Comparison of ENCODE assay signal across 14 cellular contexts in the genomic region with DNA sequence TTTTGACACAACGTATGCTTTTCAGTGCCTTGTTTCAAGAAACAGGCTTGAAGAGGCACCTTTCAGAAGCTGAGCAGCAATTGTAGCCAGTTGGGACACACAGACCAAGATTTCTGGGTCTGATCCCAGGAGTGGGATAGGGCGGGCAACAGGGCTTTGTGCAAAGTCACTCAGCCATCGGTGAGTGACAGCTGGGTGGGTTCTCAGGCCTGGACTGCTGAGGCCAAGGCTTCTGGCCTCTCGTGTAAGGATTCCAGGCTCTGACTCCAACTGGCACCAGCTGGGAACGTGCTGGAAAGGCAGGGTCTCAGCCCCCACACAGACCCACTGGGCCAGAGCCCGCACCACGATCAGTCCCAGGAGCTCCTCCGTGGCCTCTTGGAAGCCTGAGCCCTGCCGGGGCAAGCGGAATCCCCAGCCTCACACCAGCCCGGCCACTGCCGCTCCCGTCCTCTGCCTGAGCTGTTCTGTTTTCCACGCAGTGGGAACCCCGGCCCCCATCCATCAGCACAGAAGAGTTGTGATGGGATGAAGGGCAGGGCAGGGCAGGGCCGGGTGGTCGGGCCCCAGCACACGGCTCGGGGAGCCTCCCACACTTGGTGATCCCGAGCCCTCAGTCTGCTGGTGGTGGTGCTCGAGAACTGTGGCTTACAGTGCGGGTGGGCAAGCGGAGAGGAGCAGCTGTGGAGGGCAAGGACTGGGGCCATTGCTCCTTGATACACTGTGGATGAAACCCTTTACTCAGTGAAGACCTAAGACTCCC. TPM values are rescaled to one million over a fixed set of nuclear protein-coding genes. Genes with fewer than 3 reads are reported as not detected.
DNase-seq lines count a peak whose midpoint lies in the region; ATAC-seq, FAIRE-seq and TF ChIP-seq lines count a peak whose summit lies in the region.
"Had no signal": no experiment of that assay in that cellular context is flagged by ENCODE, and none has a peak within 500 bp of the region (broad histone marks: within the 10 kb centered on the region; RNA-seq: fewer than 3 reads in every experiment).

No MANE protein-coding gene starts in this region.

- TF ChIP-seq CTCF in neural crest cell (conservative IDR thresholded peaks at IDR 0.05) (no peak), tibial artery (IDR thresholded peaks at IDR 0.05) (no peak)

- intact Hi-C loops in Right ventricle myocardium inferior (cut with DNase I), result loop anchor here (1.0 to 5.0 kb wide), 3 partner anchors 14 to 86 kb away; no protein-coding TSS in a partner anchor
- intact Hi-C loops in tibial artery (cut with DNase I; ENCODE audit: low total_unique reads), result loop anchor here (5.0 kb wide), 1 partner anchor 66 kb away; no protein-coding TSS in a partner anchor

- no peaks in the 10 kb centered on the region for H3K4me1 Mint-ChIP-seq in neural crest cell

- no peaks in the 10 kb centered on the region for H3K9me3 ChIP-seq in tibial artery

- peak overlapping the region; percentile 35 for H3K27ac Mint-ChIP-seq in neural crest cell (ENCODE audit: unreplicated experiment)
- H3K27ac Mint-ChIP-seq: CD8-positive, alpha-beta T cell had no signal

- H3K27me3 Mint-ChIP-seq in neural crest cell (ENCODE audit: low read depth), result no peaks in the 10 kb centered on the region

- no peak for DNase-seq in Right ventricle myocardium inferior (ENCODE audit: missing footprints)
- no peak for DNase-seq in neural crest cell (ENCODE audit: low read depth, low spot score)
- peak in 1 of 2 donors; percentile 81 for DNase-seq in tibial artery
- no peak for DNase-seq in HUDEP-2 (lab: John Stamatoyannopoulos, UW; ENCODE audit: unreplicated experiment in 76 of 76)
- no peak for DNase-seq in amniotic stem cell (lab: John Stamatoyannopoulos, UW)
- no peak for DNase-seq in GM19239 (ENCODE audit: insufficient read length, low spot score)
- DNase-seq: foreskin melanocyte, NCI-H1105 treated with DMSO at 0.1 percent for 48 hours, NCI-H82, SHP77 had no signal

- H3K36me3 ChIP-seq in tibial artery, result peaks cover 0 to 8% (median 6%) of the 10 kb centered on the region in 3 donors

- peak overlapping the region; percentile 43 for H3K27ac ChIP-seq in angular gyrus (ENCODE audit: low read depth, low read length)
- peak overlapping the region; percentile 93 to 94 for H3K27ac ChIP-seq in tibial artery
- H3K27ac ChIP-seq: parathyroid adenoma had no signal

- peaks cover 5% of the 10 kb centered on the region for H3K36me3 Mint-ChIP-seq in neural crest cell (ENCODE audit: low read depth)
- H3K36me3 Mint-ChIP-seq: CD8-positive, alpha-beta T cell had no signal

- H3K4me3 ChIP-seq in tibial artery, result peak overlapping the region; percentile 10 to 22

- H3K9me3 Mint-ChIP-seq in neural crest cell, result no peaks in the 10 kb centered on the region
- H3K9me3 Mint-ChIP-seq: CD8-positive, alpha-beta T cell had no signal

- no peak overlapping the region for H3K4me3 Mint-ChIP-seq in neural crest cell
- H3K4me3 Mint-ChIP-seq: CD8-positive, alpha-beta T cell had no signal

- H3K4me1 ChIP-seq in tibial artery, result peaks cover 0 to 85% (median 62%) of the 10 kb centered on the region in 4 donors
- H3K4me1 ChIP-seq: parathyroid adenoma had no signal

- no peaks in the 10 kb centered on the region for H3K27me3 ChIP-seq in tibial artery

- peak; percentile 59 for ATAC-seq in Right ventricle myocardium inferior
- ATAC-seq: CD8-positive, alpha-beta T cell had no signal

- no peak for FAIRE-seq in GM19239 (lab: Jason Lieb, UNC)
- FAIRE-seq: keratinocyte had no signal

RNA-seq across cellular contexts. Expression of a gene that starts 46.8 kb away (rescaled TPM):
- total RNA-seq in Right ventricle myocardium inferior (17.0 TPM), neural crest cell (0.09 and 0.16 TPM in 2 replicates)

Comparison
In these comparisons a context has a peak if more than half of its experiments do, and no peak if none do; other contexts are left out.
1. RNA of a gene that starts 46.8 kb away (total RNA-seq): 17.0 TPM in Right ventricle myocardium inferior (single experiment); 0.09 to 0.16 TPM in neural crest cell; every median in the first group is over 10 times any median in the second.